In the genomic region with DNA sequence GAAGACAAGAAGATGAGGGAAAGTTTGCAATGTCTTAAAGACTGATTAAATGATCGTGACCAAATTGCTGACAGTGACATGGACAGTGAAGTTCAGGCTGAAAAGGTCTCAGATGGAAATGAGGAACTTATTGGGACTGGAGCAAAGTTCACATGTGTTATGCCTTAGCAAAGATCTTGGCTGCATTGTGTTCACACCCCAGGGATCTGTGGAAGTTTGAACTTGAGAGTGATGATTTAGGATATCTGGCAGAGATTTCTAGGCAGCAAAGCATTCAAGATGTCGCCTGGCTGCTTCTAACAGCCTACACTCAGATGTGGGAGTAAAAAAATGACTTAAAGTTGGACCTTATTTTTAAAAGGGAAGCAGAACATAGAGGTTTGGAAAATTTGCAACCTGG, we compare ENCODE assay signal across 21 cellular contexts. TPM values are rescaled to one million over a fixed set of nuclear protein-coding genes. Genes with fewer than 3 reads are reported as not detected.
DNase-seq lines count a peak whose midpoint lies in the region; ATAC-seq and TF ChIP-seq lines count a peak whose summit lies in the region.
"Had no signal": no experiment of that assay in that cellular context is flagged by ENCODE, and none has a peak within 500 bp of the region (broad histone marks: within the 10 kb centered on the region; RNA-seq: fewer than 3 reads in every experiment).

No MANE protein-coding gene starts in this region.

- H3K4me1 ChIP-seq in mucosa of descending colon (ENCODE audit: low read depth) = peaks cover 20% of the 10 kb centered on the region
- H3K4me1 ChIP-seq: SJSA1 had no signal

- no peak for TF ChIP-seq POLR2A in NB4 (IDR thresholded peaks at IDR 0.05; ENCODE audit: extremely low read depth, insufficient read length)

- H3K27ac Mint-ChIP-seq in CD14-positive monocyte = peak overlapping the region in 5 of 7 donors; percentile 52 to 79 (median 65)

- TF ChIP-seq CTCF in CD14-positive monocyte (IDR thresholded peaks at IDR 0.05) (no peak), NB4 (IDR thresholded peaks at IDR 0.05; ENCODE audit: low read depth, low read length) (no peak), dorsolateral prefrontal cortex (IDR thresholded peaks at IDR 0.05 in 54 of 56, conservative IDR thresholded peaks at IDR 0.05 in 2 of 56; ENCODE audit: low read depth in 1 of 56, partially characterized antibody in 56 of 56) (no peak), mucosa of descending colon (IDR thresholded peaks at IDR 0.05) (no peak)

- H3K9me3 ChIP-seq in mucosa of descending colon = no peaks in the 10 kb centered on the region
- H3K9me3 ChIP-seq: A549, Caco-2, SJSA1 had no signal

- H3K4me3 ChIP-seq in NB4 (ENCODE audit: low read depth, low read length) = no peak overlapping the region
- no peak overlapping the region for H3K4me3 ChIP-seq in dorsolateral prefrontal cortex
- no peak overlapping the region for H3K4me3 ChIP-seq in mucosa of descending colon
- H3K4me3 ChIP-seq: A549, PC-9, SJSA1 had no signal

- H3K4me3 Mint-ChIP-seq in CD14-positive monocyte = no peak overlapping the region

- intact Hi-C loops in CD14-positive monocyte (cut with micrococcal nuclease) (no loop called here), dorsolateral prefrontal cortex (cut with DNase I) (no loop called here), mucosa of descending colon (cut with DNase I, micrococcal nuclease) (loop anchor here in 1 of 2 donors (10.0 kb wide), 1 partner anchor 113 kb away; a partner anchor contains a TSS), posterior vena cava (cut with DNase I) (loop anchor here (10.0 kb wide), 1 partner anchor 113 kb away; a partner anchor contains a TSS)

- DNase-seq in CD14-positive monocyte (ENCODE audit: low spot score) (no peak), NB4 (ENCODE audit: low read depth) (peak; percentile 15), dorsolateral prefrontal cortex (no peak), mucosa of descending colon (no peak), NCI-H2171 treated with DMSO at 0.1 percent for 48 hours (lab: John Stamatoyannopoulos, UW) (no peak), posterior vena cava (ENCODE audit: low spot score) (no peak), iPS-NIHi11 (ENCODE audit: low spot score) (no peak), NCI-H748 (lab: John Stamatoyannopoulos, UW; ENCODE audit: unreplicated experiment) (no peak)
- DNase-seq: C1 segment of cervical spinal cord, Caco-2, DMS153, GOT3, KG1, NCI-H1105 treated with DMSO at 0.1 percent for 48 hours, NCI-H1694 treated with DMSO at 0.1 percent for 48 hours, NCI-H2107, NCI-H748 treated with DMSO at 0.1 percent for 48 hours, PC-9 had no signal

- peaks cover 0 to 3% (median 0%) of the 10 kb centered on the region in 7 donors for H3K9me3 Mint-ChIP-seq in CD14-positive monocyte

- no peaks in the 10 kb centered on the region for H3K36me3 ChIP-seq in mucosa of descending colon (ENCODE audit: low read depth)

- H3K27me3 Mint-ChIP-seq in CD14-positive monocyte (ENCODE audit: low read depth in 3 of 3) = no peaks in the 10 kb centered on the region

- H3K36me3 Mint-ChIP-seq in CD14-positive monocyte = peaks cover 54 to 64% of the 10 kb centered on the region in 2 donors

- peaks cover 35% of the 10 kb centered on the region for H3K4me1 Mint-ChIP-seq in CD14-positive monocyte

- ATAC-seq in mucosa of descending colon = peak; percentile 34
- ATAC-seq: A549 had no signal

- H3K27me3 ChIP-seq in dorsolateral prefrontal cortex = no peaks in the 10 kb centered on the region
- H3K27me3 ChIP-seq: SJSA1 had no signal

- peak overlapping the region in 41 of 59 donors; percentile 6 to 99 (median 96) for H3K27ac ChIP-seq in dorsolateral prefrontal cortex
- H3K27ac ChIP-seq: A549, PC-9, SJSA1 had no signal

RNA-seq across cellular contexts. Expression of a gene that starts 21.4 kb away (rescaled TPM):
- 10 to 100 TPM; 53.5 to 73.0 TPM for polyA plus RNA-seq in CD14-positive monocyte
- 100 to 1,000 TPM; 107 to 347 (median 169) TPM for total RNA-seq in dorsolateral prefrontal cortex
- 100 to 1,000 TPM; 148 to 183 (median 172) TPM for total RNA-seq in mucosa of descending colon
- total RNA-seq in posterior vena cava = 100 to 1,000 TPM; 159 to 169 TPM

RNA-seq across cellular contexts. Expression of a gene that starts 44.0 kb away (rescaled TPM):
- polyA plus RNA-seq in CD14-positive monocyte = 10 to 100 TPM; 16.2 to 25.0 TPM
- total RNA-seq in dorsolateral prefrontal cortex (10 to 100 TPM; 26.9 to 65.4 (median 45.4) TPM), mucosa of descending colon (10 to 100 TPM; 32.1 to 40.3 (median 36.4) TPM), posterior vena cava (10 to 100 TPM; 32.9 to 39.5 TPM)

RNA-seq across cellular contexts. Expression of a gene that starts 59.3 kb away (rescaled TPM):
- not detected for polyA plus RNA-seq in CD14-positive monocyte
- total RNA-seq in dorsolateral prefrontal cortex = 10 to 100 TPM in 118 of 120 experiments, 1 to 10 TPM in 2; 7.2 to 35.1 (median 21.0) TPM
- total RNA-seq in mucosa of descending colon = 1 to 10 TPM; 3.3 to 9.8 (median 6.1) TPM
- total RNA-seq in posterior vena cava = 1 to 10 TPM; 1.4 TPM
- total RNA-seq: M059J, SJSA1 had no signal

Comparison
In these comparisons a context has a peak if more than half of its experiments do, and no peak if none do; other contexts are left out.
1. intact Hi-C loops: an anchor here in posterior vena cava (10.0 kb wide); none called in CD14-positive monocyte and dorsolateral prefrontal cortex.